Comparison of ENCODE assay signal across 25 cellular contexts in genomic region chr3:127031845-127032244, GRCh38.
"Had no signal": no experiment of that assay in that cellular context is flagged by ENCODE, and none has a peak within 500 bp of the region (broad histone marks: within the 10 kb centered on the region; RNA-seq: fewer than 3 reads in every experiment).

No MANE protein-coding gene starts in this region.

- ATAC-seq: left colon; left lung; mucosa of descending colon; naive thymus-derived CD4-positive, alpha-beta T cell; natural killer cell treated with Interleukin-12 subunit alpha and Interleukin-12 subunit beta and Interleukin-15 and Interleukin-18, amount 100 ng/mL, for 72 hours; pancreas; right lobe of liver; stimulated activated naive B cell treated with anti-CD40 and anti-IgM and Interleukin-4, amounts not matched to agents 10 μg/mL and 1 μg/mL and 100 μg/mL, for 72 hours; stimulated activated naive CD8-positive, alpha-beta T cell treated with anti-CD3 and anti-CD28 coated beads, Interleukin-15, Interleukin-2, amounts not matched to agents 100 U/mL and 50 U/mL, for 24 hours had no signal

- DNase-seq: hippocampal formation; left colon; mesendoderm; midbrain; naive thymus-derived CD4-positive, alpha-beta T cell; nucleus accumbens; retina; right lobe of liver; stimulated activated CD4-positive, alpha-beta T cell treated with anti-CD3 and anti-CD28 coated beads, Interleukin-1b, Interleukin-23, amount 100 ng/mL, for 48 hours; stimulated activated CD4-positive, alpha-beta T cell treated with anti-CD3 and anti-CD28 coated beads, Interleukin-2, amount 100 ng/mL, for 48 hours; stimulated activated naive B cell treated with anti-CD40 and anti-IgM and Interleukin-4, amounts not matched to agents 10 μg/mL and 1 μg/mL and 100 μg/mL, for 72 hours; stimulated activated naive CD8-positive, alpha-beta T cell treated with anti-CD3 and anti-CD28 coated beads, Interleukin-15, Interleukin-2, amounts not matched to agents 100 U/mL and 50 U/mL, for 24 hours; stomach; testis; thyroid gland; transverse colon had no signal

- H3K27me3 Mint-ChIP-seq: naive thymus-derived CD4-positive, alpha-beta T cell; natural killer cell treated with Interleukin-12 subunit alpha and Interleukin-12 subunit beta and Interleukin-15 and Interleukin-18, amount 100 ng/mL, for 72 hours; stimulated activated naive B cell treated with anti-CD40 and anti-IgM and Interleukin-4, amounts not matched to agents 10 μg/mL and 1 μg/mL and 100 μg/mL, for 72 hours had no signal

- H3K27ac ChIP-seq: left lung, pancreas, prostate gland, right lobe of liver, stomach, testis, thyroid gland, transverse colon, upper lobe of left lung, vagina had no signal

- H3K4me1 Mint-ChIP-seq: naive thymus-derived CD4-positive, alpha-beta T cell; stimulated activated naive B cell treated with anti-CD40 and anti-IgM and Interleukin-4, amounts not matched to agents 10 μg/mL and 1 μg/mL and 100 μg/mL, for 72 hours had no signal

- H3K4me2 ChIP-seq: smooth muscle cell had no signal

- H3K4me3 ChIP-seq: left lung, lung, mucosa of descending colon, pancreas, prostate gland, right lobe of liver, smooth muscle cell, stomach, testis, thyroid gland, transverse colon, upper lobe of left lung, vagina had no signal

- H3K9me3 ChIP-seq: left lung, mucosa of descending colon, pancreas, prostate gland, right lobe of liver, stomach, testis, thyroid gland, transverse colon, upper lobe of left lung, vagina had no signal

- H3K36me3 Mint-ChIP-seq: natural killer cell treated with Interleukin-12 subunit alpha and Interleukin-12 subunit beta and Interleukin-15 and Interleukin-18, amount 100 ng/mL, for 72 hours had no signal

- H3K4me1 ChIP-seq: pancreas, prostate gland, right lobe of liver, testis had no signal

- H3K36me3 ChIP-seq: right lobe of liver had no signal

- H3K27me3 ChIP-seq: left lung, pancreas, right lobe of liver, stomach, testis, thyroid gland, transverse colon, upper lobe of left lung, vagina had no signal

- H3K9me3 Mint-ChIP-seq: naive thymus-derived CD4-positive, alpha-beta T cell; natural killer cell treated with Interleukin-12 subunit alpha and Interleukin-12 subunit beta and Interleukin-15 and Interleukin-18, amount 100 ng/mL, for 72 hours; stimulated activated naive B cell treated with anti-CD40 and anti-IgM and Interleukin-4, amounts not matched to agents 10 μg/mL and 1 μg/mL and 100 μg/mL, for 72 hours had no signal

- H3K27ac Mint-ChIP-seq: natural killer cell treated with Interleukin-12 subunit alpha and Interleukin-12 subunit beta and Interleukin-15 and Interleukin-18, amount 100 ng/mL, for 72 hours had no signal

- H3K4me3 Mint-ChIP-seq: naive thymus-derived CD4-positive, alpha-beta T cell; natural killer cell treated with Interleukin-12 subunit alpha and Interleukin-12 subunit beta and Interleukin-15 and Interleukin-18, amount 100 ng/mL, for 72 hours; stimulated activated naive B cell treated with anti-CD40 and anti-IgM and Interleukin-4, amounts not matched to agents 10 μg/mL and 1 μg/mL and 100 μg/mL, for 72 hours had no signal
